Comparison of ENCODE assay signal across 1 cellular context in genomic region chr17:8192070-8192815, GRCh38.
TF ChIP-seq lines count a peak whose summit lies in the region.

No MANE protein-coding gene starts in this region.

TF ChIP-seq in HepG2, 621 proteins besides CTCF, POLR2A, EP300 and RAD21 (continued from another document):
- TF ChIP-seq RAD51 (IDR thresholded peaks at IDR 0.05; ENCODE audit: borderline replicate concordance) (peak; percentile 98), ASH2L (IDR thresholded peaks at IDR 0.05; ENCODE audit: insufficient read length, low read depth, low read length) (peak; percentile 28), HMGXB4 (CRISPR knock-in tag; IDR thresholded peaks at IDR 0.05; ENCODE audit: borderline replicate concordance in 1 of 2, low read depth in 1 of 2) (peak in 1 of 2 experiments; percentile 50; a peak in 3 of 4 replicates), ETV5 (CRISPR knock-in tag; IDR thresholded peaks at IDR 0.05; ENCODE audit: borderline replicate concordance) (0 out of 2 replicates have a peak, but pooled peaks have one; percentile 8), ARID4A (CRISPR knock-in tag; IDR thresholded peaks at IDR 0.05; ENCODE audit: borderline replicate concordance) (peak; percentile 73; the same call in 1 of the 2 replicates), RARA (CRISPR knock-in tag; IDR thresholded peaks at IDR 0.05) (0 out of 2 replicates have a peak, but pooled peaks have one; percentile 35), HDAC1 (CRISPR knock-in tag; IDR thresholded peaks at IDR 0.05) (peak; percentile 18; the same call in 1 of the 2 replicates), PATZ1 (CRISPR knock-in tag; IDR thresholded peaks at IDR 0.05) (0 out of 2 replicates have a peak, but pooled peaks have one; percentile 16), IKZF1 (IDR thresholded peaks at IDR 0.05) (no peak), SPEN (CRISPR knock-in tag; IDR thresholded peaks at IDR 0.05; ENCODE audit: low read depth) (0 out of 2 replicates have a peak, but pooled peaks have one; percentile 3), SOX6 (IDR thresholded peaks at IDR 0.05) (no peak), SOX6 (CRISPR knock-in tag; IDR thresholded peaks at IDR 0.05) (peak; percentile 42), TSC22D2 (CRISPR knock-in tag; IDR thresholded peaks at IDR 0.05; ENCODE audit: borderline replicate concordance) (no peak), ZNF580 (CRISPR knock-in tag; IDR thresholded peaks at IDR 0.05; ENCODE audit: borderline replicate concordance, low read depth) (peak; percentile 30; the same call in 1 of the 2 replicates), ZMYM4 (CRISPR knock-in tag; IDR thresholded peaks at IDR 0.05) (0 out of 2 replicates have a peak, but pooled peaks have one; percentile 36), POGZ (CRISPR knock-in tag; IDR thresholded peaks at IDR 0.05) (0 out of 2 replicates have a peak, but pooled peaks have one; percentile 48), POLR2AphosphoS5 (IDR thresholded peaks at IDR 0.05; ENCODE audit: low read depth, low read length) (peak; percentile 97), THRA (CRISPR knock-in tag; IDR thresholded peaks at IDR 0.05; ENCODE audit: borderline replicate concordance) (0 out of 2 replicates have a peak, but pooled peaks have one; percentile 16), FOXK1 (CRISPR knock-in tag; IDR thresholded peaks at IDR 0.05; ENCODE audit: borderline replicate concordance, low read depth) (peak; percentile 40; the same call in 1 of the 2 replicates), ZNF44 (CRISPR knock-in tag; IDR thresholded peaks at IDR 0.05) (no peak), SALL1 (CRISPR knock-in tag; IDR thresholded peaks at IDR 0.05) (peak; percentile 53; the same call in 1 of the 2 replicates), KDM2A (CRISPR knock-in tag; IDR thresholded peaks at IDR 0.05; ENCODE audit: borderline replicate concordance, low read depth) (0 out of 2 replicates have a peak, but pooled peaks have one; percentile 44), PHF8 (CRISPR knock-in tag; IDR thresholded peaks at IDR 0.05) (0 out of 2 replicates have a peak, but pooled peaks have one; percentile 31), ZNF441 (CRISPR knock-in tag; IDR thresholded peaks at IDR 0.05; ENCODE audit: borderline replicate concordance) (no peak), TFE3 (CRISPR knock-in tag; IDR thresholded peaks at IDR 0.05) (peak; percentile 77), ERF (CRISPR knock-in tag; IDR thresholded peaks at IDR 0.05) (peak; percentile 44; the same call in 1 of the 2 replicates), DNMT3B (CRISPR knock-in tag; conservative IDR thresholded peaks at IDR 0.05) (0 out of 2 replicates have a peak, but pooled peaks have one; percentile 17), TAF1 (CRISPR knock-in tag; IDR thresholded peaks at IDR 0.05) (peak; percentile 62; the same call in 1 of the 2 replicates), MIER3 (CRISPR knock-in tag; IDR thresholded peaks at IDR 0.05; ENCODE audit: borderline replicate concordance) (0 out of 2 replicates have a peak, but pooled peaks have one; percentile 39), SNAPC5 (CRISPR knock-in tag; IDR thresholded peaks at IDR 0.05; ENCODE audit: borderline replicate concordance) (no peak), ZNF142 (CRISPR knock-in tag; IDR thresholded peaks at IDR 0.05) (0 out of 2 replicates have a peak, but pooled peaks have one; percentile 17), RBFOX2 (IDR thresholded peaks at IDR 0.05; ENCODE audit: low read depth, low read length) (peak; percentile 52; the same call in 1 of the 2 replicates)
